9 cellular contexts compared by ENCODE assay signal in the genomic region with DNA sequence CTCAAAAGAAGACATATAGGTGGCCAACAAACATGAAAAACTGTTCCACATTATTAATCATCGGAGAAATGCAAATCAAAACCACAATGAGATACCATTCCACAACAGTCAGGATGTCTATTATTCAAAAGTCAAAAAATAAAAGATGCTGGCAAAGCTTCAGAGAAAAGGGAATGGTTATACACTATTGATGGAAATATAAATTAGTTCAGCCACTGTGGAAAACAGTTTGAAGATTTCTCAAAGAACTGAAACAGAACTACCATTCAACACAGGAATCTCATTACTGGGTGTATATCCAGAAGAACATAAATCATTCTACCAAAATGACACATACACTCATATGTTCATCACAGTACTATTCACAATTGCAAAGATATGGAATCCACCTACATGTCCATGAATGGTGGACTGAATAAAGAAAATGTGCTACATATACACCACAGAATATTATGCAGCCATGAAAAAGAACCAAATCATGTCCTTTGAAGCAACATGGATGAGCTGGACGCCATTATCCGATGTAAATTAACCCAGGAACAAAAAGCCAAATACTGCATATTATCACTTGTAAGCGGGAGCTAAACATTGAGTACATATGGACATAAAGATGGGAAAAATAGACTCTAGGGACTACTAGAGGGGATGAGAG. TPM values are rescaled to one million over a fixed set of nuclear protein-coding genes. Genes with fewer than 3 reads are reported as not detected.
"Had no signal": no experiment of that assay in that cellular context is flagged by ENCODE, and none has a peak within 500 bp of the region (broad histone marks: within the 10 kb centered on the region; RNA-seq: fewer than 3 reads in every experiment).

No MANE protein-coding gene starts in this region.

- H3K4me1 Mint-ChIP-seq: GM23338, H9 had no signal

- FAIRE-seq: H1, H54, HTR-8/SVneo had no signal

- H3K4me3 Mint-ChIP-seq: GM23338, H9, HFFc6 had no signal

- DNase-seq: H9, HCEC 1CT, HFFc6, IMR-90, KBM-7 had no signal

- H3K27ac Mint-ChIP-seq: GM23338, H9, HFFc6 had no signal

- H2AFZ ChIP-seq: GM23338 had no signal

- H3K4me2 ChIP-seq: GM23338 had no signal

- H3K9me3 Mint-ChIP-seq: GM23338, H9, HFFc6 had no signal

- H3K4me3 ChIP-seq: GM23338 had no signal

- ATAC-seq: GM23338 had no signal

RNA-seq across cellular contexts. Expression of gene DGKG, which starts 32.7 kb away (rescaled TPM):
- total RNA-seq: H9 had no signal
